Comparison of ENCODE assay signal across 8 cellular contexts in the genomic region with DNA sequence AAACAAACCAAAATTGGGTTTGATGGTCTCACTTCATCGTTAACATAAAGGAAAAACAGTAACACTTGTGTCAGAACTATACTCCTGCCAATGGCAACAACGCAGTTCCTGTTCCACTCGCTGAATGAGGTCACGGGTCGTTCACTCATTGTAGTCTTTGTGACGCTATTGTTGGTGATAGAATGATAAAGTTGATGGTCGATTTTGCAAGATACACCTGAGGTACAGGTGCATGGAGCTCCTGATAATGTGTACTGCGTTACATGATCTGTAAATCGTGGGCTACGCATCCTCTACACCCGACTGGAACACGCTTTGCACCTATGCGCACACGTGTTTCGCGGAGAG. TPM values are rescaled to one million over a fixed set of nuclear protein-coding genes. Genes with fewer than 3 reads are reported as not detected.
A peak's percentile ranks its signal among the peaks of the same experiment; 100 is the strongest.
DNase-seq lines count a peak whose midpoint lies in the region; ATAC-seq and TF ChIP-seq lines count a peak whose summit lies in the region.

No MANE protein-coding gene starts in this region.

- DNase-seq in GM06990 (ENCODE audit: extremely low read depth, insufficient read length) (no peak), iris pigment epithelial cell (ENCODE audit: low read depth) (peak; percentile 9), islet precursor cell (no peak), occipital lobe (lab: John Stamatoyannopoulos, UW) (no peak)
- no peak for DNase-seq in NK-92 treated with Interleukin-12 subunit alpha and Interleukin-12 subunit beta, amount 100 ng/mL, for 24 hours (lab: John Stamatoyannopoulos, UW)

- no peak for TF ChIP-seq CTCF in GM06990 (IDR thresholded peaks at IDR 0.05; ENCODE audit: insufficient read depth, low read length, poor library complexity, severe bottlenecking)

- no peaks in the 10 kb centered on the region for H3K36me3 ChIP-seq in GM06990 (ENCODE audit: control insufficient read depth, insufficient read depth, low read length)

- H3K4me1 Mint-ChIP-seq in activated T-helper 17 cell treated with anti-CD3 and anti-CD28 coated beads, Interleukin-2, amount 50 U/mL, for 72 hours = no peaks in the 10 kb centered on the region
- peaks cover 18% of the 10 kb centered on the region for H3K4me1 Mint-ChIP-seq in stimulated activated naive CD8-positive, alpha-beta T cell treated with anti-CD3 and anti-CD28 coated beads, Interleukin-15, Interleukin-2, amounts not matched to agents 100 ng/mL and 50 ng/mL, for 24 hours (ENCODE audit: low read depth)

- H3K36me3 Mint-ChIP-seq in activated T-helper 17 cell treated with anti-CD3 and anti-CD28 coated beads, Interleukin-2, amount 50 U/mL, for 72 hours (ENCODE audit: low read depth) = no peaks in the 10 kb centered on the region
- H3K36me3 Mint-ChIP-seq in stimulated activated naive CD8-positive, alpha-beta T cell treated with anti-CD3 and anti-CD28 coated beads, Interleukin-15, Interleukin-2, amounts not matched to agents 100 ng/mL and 50 ng/mL, for 24 hours (ENCODE audit: low read depth) = peaks cover 7% of the 10 kb centered on the region

- peak overlapping the region; percentile 70 for H3K4me3 ChIP-seq in GM06990 (replicated peaks; ENCODE audit: low read depth, low read length)

- H3K4me3 Mint-ChIP-seq in activated T-helper 17 cell treated with anti-CD3 and anti-CD28 coated beads, Interleukin-2, amount 50 U/mL, for 72 hours = peak overlapping the region; percentile 92
- H3K4me3 Mint-ChIP-seq in stimulated activated naive CD8-positive, alpha-beta T cell treated with anti-CD3 and anti-CD28 coated beads, Interleukin-15, Interleukin-2, amounts not matched to agents 100 ng/mL and 50 ng/mL, for 24 hours = peak overlapping the region; percentile 90

- no peaks in the 10 kb centered on the region for H3K27me3 ChIP-seq in GM06990 (replicated peaks; ENCODE audit: control insufficient read depth, insufficient read depth, low read length)

- ATAC-seq in HG02840 (IDR thresholded peaks at IDR 0.05; ENCODE audit: low FRiP score, unreplicated experiment) = peak; percentile 9
- ATAC-seq in activated T-helper 17 cell treated with anti-CD3 and anti-CD28 coated beads, Interleukin-2, amount 50 U/mL, for 72 hours (replicated peaks) = peak; percentile 22

- no peaks in the 10 kb centered on the region for H3K9me3 Mint-ChIP-seq in activated T-helper 17 cell treated with anti-CD3 and anti-CD28 coated beads, Interleukin-2, amount 50 U/mL, for 72 hours
- H3K9me3 Mint-ChIP-seq in stimulated activated naive CD8-positive, alpha-beta T cell treated with anti-CD3 and anti-CD28 coated beads, Interleukin-15, Interleukin-2, amounts not matched to agents 100 ng/mL and 50 ng/mL, for 24 hours = no peaks in the 10 kb centered on the region

- no peaks in the 10 kb centered on the region for H3K27me3 Mint-ChIP-seq in activated T-helper 17 cell treated with anti-CD3 and anti-CD28 coated beads, Interleukin-2, amount 50 U/mL, for 72 hours
- H3K27me3 Mint-ChIP-seq in stimulated activated naive CD8-positive, alpha-beta T cell treated with anti-CD3 and anti-CD28 coated beads, Interleukin-15, Interleukin-2, amounts not matched to agents 100 ng/mL and 50 ng/mL, for 24 hours = no peaks in the 10 kb centered on the region

- H3K27ac Mint-ChIP-seq in activated T-helper 17 cell treated with anti-CD3 and anti-CD28 coated beads, Interleukin-2, amount 50 U/mL, for 72 hours = peak overlapping the region; percentile 82
- H3K27ac Mint-ChIP-seq in stimulated activated naive CD8-positive, alpha-beta T cell treated with anti-CD3 and anti-CD28 coated beads, Interleukin-15, Interleukin-2, amounts not matched to agents 100 ng/mL and 50 ng/mL, for 24 hours = peak overlapping the region; percentile 63

RNA-seq across cellular contexts. Expression of gene CENPS, which starts 0.4 kb away (rescaled TPM):
- 10 to 100 TPM in 1 of 2 donors, 1 to 10 TPM in 1; 7.2 to 13.7 TPM for total RNA-seq in activated T-helper 17 cell treated with anti-CD3 and anti-CD28 coated beads, Interleukin-2, amount 50 U/mL, for 72 hours
- 6.6 TPM for total RNA-seq in occipital lobe

RNA-seq across cellular contexts. Expression of gene CORT, which starts 20.0 kb away (rescaled TPM):
- under 1 TPM in 1 of 2 donors, not detected in 1; 0.24 TPM for total RNA-seq in activated T-helper 17 cell treated with anti-CD3 and anti-CD28 coated beads, Interleukin-2, amount 50 U/mL, for 72 hours
- total RNA-seq in occipital lobe = 3.0 TPM

RNA-seq across cellular contexts. Expression of gene PGD, which starts 31.0 kb away (rescaled TPM):
- 10 to 100 TPM; 24.8 to 86.0 TPM for total RNA-seq in activated T-helper 17 cell treated with anti-CD3 and anti-CD28 coated beads, Interleukin-2, amount 50 U/mL, for 72 hours
- total RNA-seq in occipital lobe = 94.1 TPM

RNA-seq across cellular contexts. Expression of gene DFFA, which starts 42.5 kb away (rescaled TPM):
- 10 to 100 TPM; 27.4 to 54.5 TPM for total RNA-seq in activated T-helper 17 cell treated with anti-CD3 and anti-CD28 coated beads, Interleukin-2, amount 50 U/mL, for 72 hours
- total RNA-seq in occipital lobe = 29.6 TPM

RNA-seq across cellular contexts. Expression of gene PEX14, which starts 44.9 kb away (rescaled TPM):
- 10 to 100 TPM; 18.4 to 21.7 TPM for total RNA-seq in activated T-helper 17 cell treated with anti-CD3 and anti-CD28 coated beads, Interleukin-2, amount 50 U/mL, for 72 hours
- total RNA-seq in occipital lobe = 9.2 TPM
